8 cellular contexts compared by ENCODE assay signal in genomic region chr12:54207539-54208267, GRCh38. TPM values are rescaled to one million over a fixed set of nuclear protein-coding genes. Genes with fewer than 3 reads are reported as not detected.
DNase-seq lines count a peak whose midpoint lies in the region; ATAC-seq and TF ChIP-seq lines count a peak whose summit lies in the region.

No MANE protein-coding gene starts in this region.

- no peak overlapping the region for H3K27ac ChIP-seq in RWPE1
- no peak overlapping the region for H3K27ac ChIP-seq in cardiac muscle cell
- H3K27ac ChIP-seq in psoas muscle, result no peak overlapping the region

- H3K4me1 ChIP-seq in cardiac muscle cell (ENCODE audit: low read depth) (no peaks in the 10 kb centered on the region), psoas muscle (no peaks in the 10 kb centered on the region)

- H3K27me3 ChIP-seq in cardiac muscle cell (peaks cover 46% of the 10 kb centered on the region), psoas muscle (ENCODE audit: insufficient read depth in 3 of 3, low read length in 2 of 3) (no peaks in the 10 kb centered on the region)

- intact Hi-C loops in psoas muscle (cut with DNase I), result no loop called here

- H3K36me3 ChIP-seq in cardiac muscle cell (no peaks in the 10 kb centered on the region), psoas muscle (ENCODE audit: insufficient read depth in 1 of 2, low read depth in 1 of 2) (no peaks in the 10 kb centered on the region)

- H3K4me3 ChIP-seq in AG04449 (ENCODE audit: low read depth, low read length) (no peak overlapping the region), cardiac muscle cell (no peak overlapping the region), psoas muscle (no peak overlapping the region)

- TF ChIP-seq CTCF in AG04449 (IDR thresholded peaks at IDR 0.05; ENCODE audit: insufficient read depth, low read length, missing control alignments), result peak; percentile 99
- peak; percentile 96 for TF ChIP-seq CTCF in RWPE1 (conservative IDR thresholded peaks at IDR 0.05; ENCODE audit: low read depth)
- peak; percentile 97 for TF ChIP-seq CTCF in cardiac muscle cell (IDR thresholded peaks at IDR 0.05; ENCODE audit: low read depth, low read length)
- peak; percentile 95 for TF ChIP-seq CTCF in psoas muscle (IDR thresholded peaks at IDR 0.05)

- DNase-seq in AG04449 (ENCODE audit: low read depth, low spot score), result no peak
- DNase-seq in HuH-7 (ENCODE audit: low spot score), result peak; percentile 89
- peak; percentile 72 for DNase-seq in RWPE1 (ENCODE audit: low spot score)
- peak; percentile 93 for DNase-seq in activated effector memory CD4-positive, alpha-beta T cell treated with anti-CD3 and anti-CD28 coated beads, Interleukin-2, amount 50 U/mL, for 16 hours
- DNase-seq in cardiac muscle cell (ENCODE audit: low read depth in 1 of 2, low spot score in 1 of 2), result peak; percentile 57 to 80
- DNase-seq in psoas muscle, result peak; percentile 79 to 91
- no peak for DNase-seq in pons (ENCODE audit: low spot score)

- CTCF ChIA-PET in AG04449 (lab: Yijun Ruan, JAX) (interaction anchor here (0.8 to 28.5 kb wide), 47 partner anchors 7 to 530 kb away, joined by 3 to 908 read pairs (median 4); partner anchors contain the start of genes COPZ1, HOXC10, HOXC5 and HOXC6), RWPE1 (lab: Yijun Ruan, JAX) (interaction anchor here (0.6 to 3.6 kb wide), 31 partner anchors 8 to 512 kb away, joined by 3 to 25 read pairs (median 4); partner anchors contain the start of genes HOXC10, HOXC5, HOXC6 and HOXC8)

- ATAC-seq in GM18502 (IDR thresholded peaks at IDR 0.05; ENCODE audit: poor library complexity, unreplicated experiment) (peak; percentile 65), psoas muscle (peak; percentile 85 to 96 (median 94))

- POLR2A ChIA-PET in AG04449 (lab: Yijun Ruan, JAX) (interaction anchor here (0.6 to 1.2 kb wide), 6 partner anchors 16 to 231 kb away, joined by 3 to 6 read pairs (median 3); partner anchors contain the start of genes HOXC10 and HOXC5), RWPE1 (lab: Yijun Ruan, JAX; ENCODE audit: low non-redundant PET) (no interaction called here)

- 34 to 39% (median 36%) methylated on average over 16 of the region's 16 CpGs for WGBS in psoas muscle, 3 donors

- H3K9me3 ChIP-seq in cardiac muscle cell (ENCODE audit: low read depth) (no peaks in the 10 kb centered on the region), psoas muscle (no peaks in the 10 kb centered on the region)

RNA-seq across cellular contexts. Expression of gene SMUG1, which starts 18.9 kb away (rescaled TPM):
- total RNA-seq in cardiac muscle cell (54.2 and 57.2 TPM in 2 replicates), psoas muscle (10 to 100 TPM; 16.4 to 25.7 (median 19.7) TPM)
- polyA plus RNA-seq in cardiac muscle cell (39.8 and 50.9 TPM in 2 replicates), psoas muscle (10 to 100 TPM; 28.2 to 49.2 (median 36.5) TPM)

Comparison
In these comparisons a context has a peak if more than half of its experiments do, and no peak if none do; other contexts are left out.
1. DNase-seq: peak in HuH-7 (single experiment), RWPE1 (single experiment), activated effector memory CD4-positive, alpha-beta T cell treated with anti-CD3 and anti-CD28 coated beads, Interleukin-2, amount 50 U/mL, for 16 hours (single experiment), cardiac muscle cell (2 of 2) and psoas muscle (2 of 2); none in AG04449 (single experiment) and pons (single experiment).
2. Peak in every context shown above with its lines, with median percentiles within 50 percentile points of each other: CTCF ChIP-seq.